Comparison of ENCODE assay signal across 1 cellular context in the genomic region with DNA sequence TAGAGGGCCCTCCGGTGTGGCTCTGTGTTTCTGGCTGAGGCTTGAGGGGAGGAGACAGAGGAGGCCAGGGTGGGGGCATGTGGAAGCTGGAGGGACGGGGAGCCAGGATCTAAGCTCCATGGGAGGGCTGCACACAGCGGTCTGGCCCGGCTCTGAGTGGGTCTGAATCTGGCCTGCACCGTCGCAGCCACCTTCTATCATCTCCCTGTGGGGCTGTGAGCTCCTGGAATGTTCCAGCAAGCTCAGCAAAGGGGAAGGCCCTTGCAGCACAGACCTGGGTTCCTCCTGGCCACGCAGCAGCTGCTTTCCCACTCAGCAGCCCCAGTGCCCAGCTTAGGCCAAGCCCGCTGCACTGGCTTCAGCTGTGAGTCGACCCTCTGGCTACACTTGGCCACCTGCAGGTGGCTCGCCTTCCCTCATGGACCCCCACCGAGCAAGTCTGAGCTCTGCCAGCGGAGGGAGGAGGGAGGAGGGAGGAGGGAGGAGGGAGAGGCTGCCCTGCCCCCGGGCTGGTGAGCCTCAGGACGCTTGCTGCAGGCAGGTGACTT.
TF ChIP-seq lines count a peak whose summit lies in the region.

No MANE protein-coding gene starts in this region.

TF ChIP-seq in GM23338, 12 proteins besides CTCF, POLR2A, EP300 and RAD21 (continued from another document):
- TF ChIP-seq, protein P1, sequence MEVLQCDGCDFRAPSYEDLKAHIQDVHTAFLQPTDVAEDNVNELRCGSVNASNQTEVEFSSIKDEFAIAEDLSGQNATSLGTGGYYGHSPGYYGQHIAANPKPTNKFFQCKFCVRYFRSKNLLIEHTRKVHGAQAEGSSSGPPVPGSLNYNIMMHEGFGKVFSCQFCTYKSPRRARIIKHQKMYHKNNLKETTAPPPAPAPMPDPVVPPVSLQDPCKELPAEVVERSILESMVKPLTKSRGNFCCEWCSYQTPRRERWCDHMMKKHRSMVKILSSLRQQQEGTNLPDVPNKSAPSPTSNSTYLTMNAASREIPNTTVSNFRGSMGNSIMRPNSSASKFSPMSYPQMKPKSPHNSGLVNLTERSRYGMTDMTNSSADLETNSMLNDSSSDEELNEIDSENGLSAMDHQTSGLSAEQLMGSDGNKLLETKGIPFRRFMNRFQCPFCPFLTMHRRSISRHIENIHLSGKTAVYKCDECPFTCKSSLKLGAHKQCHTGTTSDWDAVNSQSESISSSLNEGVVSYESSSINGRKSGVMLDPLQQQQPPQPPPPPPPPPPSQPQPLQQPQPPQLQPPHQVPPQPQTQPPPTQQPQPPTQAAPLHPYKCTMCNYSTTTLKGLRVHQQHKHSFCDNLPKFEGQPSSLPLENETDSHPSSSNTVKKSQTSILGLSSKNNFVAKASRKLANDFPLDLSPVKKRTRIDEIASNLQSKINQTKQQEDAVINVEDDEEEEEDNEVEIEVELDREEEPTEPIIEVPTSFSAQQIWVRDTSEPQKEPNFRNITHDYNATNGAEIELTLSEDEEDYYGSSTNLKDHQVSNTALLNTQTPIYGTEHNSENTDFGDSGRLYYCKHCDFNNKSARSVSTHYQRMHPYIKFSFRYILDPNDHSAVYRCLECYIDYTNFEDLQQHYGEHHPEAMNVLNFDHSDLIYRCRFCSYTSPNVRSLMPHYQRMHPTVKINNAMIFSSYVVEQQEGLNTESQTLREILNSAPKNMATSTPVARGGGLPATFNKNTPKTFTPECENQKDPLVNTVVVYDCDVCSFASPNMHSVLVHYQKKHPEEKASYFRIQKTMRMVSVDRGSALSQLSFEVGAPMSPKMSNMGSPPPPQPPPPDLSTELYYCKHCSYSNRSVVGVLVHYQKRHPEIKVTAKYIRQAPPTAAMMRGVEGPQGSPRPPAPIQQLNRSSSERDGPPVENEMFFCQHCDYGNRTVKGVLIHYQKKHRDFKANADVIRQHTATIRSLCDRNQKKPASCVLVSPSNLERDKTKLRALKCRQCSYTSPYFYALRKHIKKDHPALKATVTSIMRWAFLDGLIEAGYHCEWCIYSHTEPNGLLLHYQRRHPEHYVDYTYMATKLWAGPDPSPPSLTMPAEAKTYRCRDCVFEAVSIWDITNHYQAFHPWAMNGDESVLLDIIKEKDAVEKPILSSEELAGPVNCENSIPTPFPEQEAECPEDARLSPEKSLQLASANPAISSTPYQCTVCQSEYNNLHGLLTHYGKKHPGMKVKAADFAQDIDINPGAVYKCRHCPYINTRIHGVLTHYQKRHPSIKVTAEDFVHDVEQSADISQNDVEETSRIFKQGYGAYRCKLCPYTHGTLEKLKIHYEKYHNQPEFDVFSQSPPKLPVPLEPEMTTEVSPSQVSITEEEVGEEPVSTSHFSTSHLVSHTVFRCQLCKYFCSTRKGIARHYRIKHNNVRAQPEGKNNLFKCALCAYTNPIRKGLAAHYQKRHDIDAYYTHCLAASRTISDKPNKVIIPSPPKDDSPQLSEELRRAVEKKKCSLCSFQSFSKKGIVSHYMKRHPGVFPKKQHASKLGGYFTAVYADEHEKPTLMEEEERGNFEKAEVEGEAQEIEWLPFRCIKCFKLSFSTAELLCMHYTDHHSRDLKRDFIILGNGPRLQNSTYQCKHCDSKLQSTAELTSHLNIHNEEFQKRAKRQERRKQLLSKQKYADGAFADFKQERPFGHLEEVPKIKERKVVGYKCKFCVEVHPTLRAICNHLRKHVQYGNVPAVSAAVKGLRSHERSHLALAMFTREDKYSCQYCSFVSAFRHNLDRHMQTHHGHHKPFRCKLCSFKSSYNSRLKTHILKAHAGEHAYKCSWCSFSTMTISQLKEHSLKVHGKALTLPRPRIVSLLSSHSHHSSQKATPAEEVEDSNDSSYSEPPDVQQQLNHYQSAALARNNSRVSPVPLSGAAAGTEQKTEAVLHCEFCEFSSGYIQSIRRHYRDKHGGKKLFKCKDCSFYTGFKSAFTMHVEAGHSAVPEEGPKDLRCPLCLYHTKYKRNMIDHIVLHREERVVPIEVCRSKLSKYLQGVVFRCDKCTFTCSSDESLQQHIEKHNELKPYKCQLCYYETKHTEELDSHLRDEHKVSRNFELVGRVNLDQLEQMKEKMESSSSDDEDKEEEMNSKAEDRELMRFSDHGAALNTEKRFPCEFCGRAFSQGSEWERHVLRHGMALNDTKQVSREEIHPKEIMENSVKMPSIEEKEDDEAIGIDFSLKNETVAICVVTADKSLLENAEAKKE (CRISPR knock-in tag; IDR thresholded peaks at IDR 0.05): no peak
- TF ChIP-seq, protein P2, sequence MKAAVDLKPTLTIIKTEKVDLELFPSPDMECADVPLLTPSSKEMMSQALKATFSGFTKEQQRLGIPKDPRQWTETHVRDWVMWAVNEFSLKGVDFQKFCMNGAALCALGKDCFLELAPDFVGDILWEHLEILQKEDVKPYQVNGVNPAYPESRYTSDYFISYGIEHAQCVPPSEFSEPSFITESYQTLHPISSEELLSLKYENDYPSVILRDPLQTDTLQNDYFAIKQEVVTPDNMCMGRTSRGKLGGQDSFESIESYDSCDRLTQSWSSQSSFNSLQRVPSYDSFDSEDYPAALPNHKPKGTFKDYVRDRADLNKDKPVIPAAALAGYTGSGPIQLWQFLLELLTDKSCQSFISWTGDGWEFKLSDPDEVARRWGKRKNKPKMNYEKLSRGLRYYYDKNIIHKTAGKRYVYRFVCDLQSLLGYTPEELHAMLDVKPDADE (IDR thresholded peaks at IDR 0.05): no peak
- TF ChIP-seq, protein P3, sequence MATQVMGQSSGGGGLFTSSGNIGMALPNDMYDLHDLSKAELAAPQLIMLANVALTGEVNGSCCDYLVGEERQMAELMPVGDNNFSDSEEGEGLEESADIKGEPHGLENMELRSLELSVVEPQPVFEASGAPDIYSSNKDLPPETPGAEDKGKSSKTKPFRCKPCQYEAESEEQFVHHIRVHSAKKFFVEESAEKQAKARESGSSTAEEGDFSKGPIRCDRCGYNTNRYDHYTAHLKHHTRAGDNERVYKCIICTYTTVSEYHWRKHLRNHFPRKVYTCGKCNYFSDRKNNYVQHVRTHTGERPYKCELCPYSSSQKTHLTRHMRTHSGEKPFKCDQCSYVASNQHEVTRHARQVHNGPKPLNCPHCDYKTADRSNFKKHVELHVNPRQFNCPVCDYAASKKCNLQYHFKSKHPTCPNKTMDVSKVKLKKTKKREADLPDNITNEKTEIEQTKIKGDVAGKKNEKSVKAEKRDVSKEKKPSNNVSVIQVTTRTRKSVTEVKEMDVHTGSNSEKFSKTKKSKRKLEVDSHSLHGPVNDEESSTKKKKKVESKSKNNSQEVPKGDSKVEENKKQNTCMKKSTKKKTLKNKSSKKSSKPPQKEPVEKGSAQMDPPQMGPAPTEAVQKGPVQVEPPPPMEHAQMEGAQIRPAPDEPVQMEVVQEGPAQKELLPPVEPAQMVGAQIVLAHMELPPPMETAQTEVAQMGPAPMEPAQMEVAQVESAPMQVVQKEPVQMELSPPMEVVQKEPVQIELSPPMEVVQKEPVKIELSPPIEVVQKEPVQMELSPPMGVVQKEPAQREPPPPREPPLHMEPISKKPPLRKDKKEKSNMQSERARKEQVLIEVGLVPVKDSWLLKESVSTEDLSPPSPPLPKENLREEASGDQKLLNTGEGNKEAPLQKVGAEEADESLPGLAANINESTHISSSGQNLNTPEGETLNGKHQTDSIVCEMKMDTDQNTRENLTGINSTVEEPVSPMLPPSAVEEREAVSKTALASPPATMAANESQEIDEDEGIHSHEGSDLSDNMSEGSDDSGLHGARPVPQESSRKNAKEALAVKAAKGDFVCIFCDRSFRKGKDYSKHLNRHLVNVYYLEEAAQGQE (IDR thresholded peaks at IDR 0.05; ENCODE audit: unreplicated experiment): no peak
- TF ChIP-seq NANOG (IDR thresholded peaks at IDR 0.05; ENCODE audit: borderline replicate concordance) (no peak), CREB1 (CRISPR knock-in tag; IDR thresholded peaks at IDR 0.05; ENCODE audit: low read depth) (no peak), ZNF114 (CRISPR knock-in tag; IDR thresholded peaks at IDR 0.05) (no peak)
